23 cellular contexts compared by ENCODE assay signal in genomic region chr2:50558182-50558581, GRCh38.
"Had no signal": no experiment of that assay in that cellular context is flagged by ENCODE, and none has a peak within 500 bp of the region (broad histone marks: within the 10 kb centered on the region; RNA-seq: fewer than 3 reads in every experiment).

No MANE protein-coding gene starts in this region.

- FAIRE-seq: colon, endothelial cell of umbilical vein, frontal cortex, keratinocyte had no signal

- H3K36me3 Mint-ChIP-seq: immature natural killer cell; naive thymus-derived CD4-positive, alpha-beta T cell had no signal

- H3K36me3 ChIP-seq: esophagus muscularis mucosa, gastroesophageal sphincter, heart left ventricle, left lung, lower lobe of right lung had no signal

- H3K27me3 Mint-ChIP-seq: naive thymus-derived CD4-positive, alpha-beta T cell had no signal

- DNase-seq: dermis blood vessel endothelial cell; dorsolateral prefrontal cortex; effector CD4-positive, alpha-beta T cell; effector memory CD4-positive, alpha-beta T cell; foreskin keratinocyte; heart left ventricle; hypothalamus; immature natural killer cell; left cardiac atrium; left lung; left ventricle myocardium superior; lower lobe of right lung; mesenchymal stem cell; midbrain; naive thymus-derived CD4-positive, alpha-beta T cell had no signal

- ATAC-seq: foreskin keratinocyte; gastroesophageal sphincter; heart left ventricle; left cardiac atrium; left lung; left ventricle myocardium superior; lower lobe of right lung; naive thymus-derived CD4-positive, alpha-beta T cell had no signal

- H3K4me3 ChIP-seq: coronary artery, dorsolateral prefrontal cortex, esophagus muscularis mucosa, gastroesophageal sphincter, heart left ventricle, hepatocyte, left lung, lower lobe of right lung had no signal

- H3K9me3 ChIP-seq: esophagus muscularis mucosa, gastroesophageal sphincter, heart left ventricle, left lung, lower lobe of right lung had no signal

- H2AFZ ChIP-seq: hepatocyte had no signal

- H3K27me3 ChIP-seq: dorsolateral prefrontal cortex, esophagus muscularis mucosa, foreskin keratinocyte, gastroesophageal sphincter, heart left ventricle, hepatocyte, left lung had no signal

- H3K27ac Mint-ChIP-seq: immature natural killer cell; naive thymus-derived CD4-positive, alpha-beta T cell had no signal

- H3K4me1 ChIP-seq: esophagus muscularis mucosa, foreskin keratinocyte, gastroesophageal sphincter, left lung, lower lobe of right lung had no signal

- H3K4me1 Mint-ChIP-seq: immature natural killer cell; naive thymus-derived CD4-positive, alpha-beta T cell had no signal

- H3K4me3 Mint-ChIP-seq: immature natural killer cell; naive thymus-derived CD4-positive, alpha-beta T cell had no signal

- H3K27ac ChIP-seq: coronary artery, dorsolateral prefrontal cortex, esophagus muscularis mucosa, foreskin keratinocyte, gastroesophageal sphincter, heart left ventricle, hepatocyte, left lung, lower lobe of right lung had no signal

- H3K4me2 ChIP-seq: hepatocyte had no signal

- H3K79me2 ChIP-seq: hepatocyte had no signal
